Comparison of ENCODE assay signal across 32 cellular contexts in genomic region chr15:91140561-91140960, GRCh38. TPM values are rescaled to one million over a fixed set of nuclear protein-coding genes. Genes with fewer than 3 reads are reported as not detected.
"Had no signal": no experiment of that assay in that cellular context is flagged by ENCODE, and none has a peak within 500 bp of the region (broad histone marks: within the 10 kb centered on the region; RNA-seq: fewer than 3 reads in every experiment).

No MANE protein-coding gene starts in this region.

- H3K27ac ChIP-seq: adrenal gland, ascending aorta, breast epithelium, cardiac muscle cell, colonic mucosa, epithelial cell of prostate, esophagus squamous epithelium, gastroesophageal sphincter, heart right ventricle, WERI-Rb-1 had no signal

- DNase-seq: activated B cell treated with CpG ODN at 0.5 μM for 24 hours; activated CD4-positive, alpha-beta T cell treated with anti-CD3 and anti-CD28 coated beads for 48 hours; activated CD4-positive, alpha-beta T cell treated with anti-CD3 and anti-CD28 coated beads, Interleukin-2, amount 50 U/mL, for 1 hour; activated CD4-positive, alpha-beta T cell treated with anti-CD3 and anti-CD28 coated beads, Interleukin-2, amount 50 U/mL, for 48 hours; activated CD8-positive, alpha-beta memory T cell treated with anti-CD3 and anti-CD28 coated beads for 24 hours; activated CD8-positive, alpha-beta T cell treated with anti-CD3 and anti-CD28 coated beads for 36 hours; activated effector memory CD4-positive, alpha-beta T cell treated with Interleukin-2 at 50 U/mL for 16 hours; activated gamma-delta T cell treated with Interleukin-2 at 50 U/mL for 16 hours; activated naive CD4-positive, alpha-beta T cell treated with Interleukin-2 at 50 U/mL for 16 hours; activated naive CD8-positive, alpha-beta T cell treated with anti-CD3 and anti-CD28 coated beads for 36 hours; activated naive CD8-positive, alpha-beta T cell treated with anti-CD3 and anti-CD28 coated beads, Interleukin-2, amount 50 U/mL, for 24 hours; activated T-cell treated with anti-CD3 and anti-CD28 coated beads, Interleukin-2, amount 50 U/mL, for 4 hours; adrenal gland; amygdala; central memory CD4-positive, alpha-beta T cell; cerebellar nuclear complex; colonic mucosa; effector memory CD8-positive, alpha-beta T cell; esophagus squamous epithelium; foreskin melanocyte; heart right ventricle; hippocampal formation; T-helper 2 cell; WERI-Rb-1 had no signal

- H3K4me3 ChIP-seq: adrenal gland, ascending aorta, breast epithelium, cardiac muscle cell, colonic mucosa, esophagus squamous epithelium, gastroesophageal sphincter, heart right ventricle had no signal

- H3K36me3 ChIP-seq: adrenal gland, ascending aorta, breast epithelium, cardiac muscle cell, colonic mucosa, esophagus squamous epithelium, gastroesophageal sphincter, heart right ventricle, WERI-Rb-1 had no signal

- H3K27me3 ChIP-seq: adrenal gland, ascending aorta, colonic mucosa had no signal

- H3K4me1 ChIP-seq: adrenal gland, ascending aorta, breast epithelium, colonic mucosa, esophagus squamous epithelium, gastroesophageal sphincter had no signal

RNA-seq across cellular contexts. Expression of gene SV2B, which starts 40.5 kb away (rescaled TPM):
- total RNA-seq: activated B cell treated with CpG ODN at 0.5 μM for 24 hours; activated CD8-positive, alpha-beta T cell treated with anti-CD3 and anti-CD28 coated beads for 36 hours; endothelial cell of umbilical vein; fibroblast of villous mesenchyme had no signal
- polyA plus RNA-seq: endothelial cell of umbilical vein, fibroblast of lung had no signal
